In genomic region chr2:20596973-20597867, GRCh38 we compare ENCODE assay signal across 1 cellular context.
A peak's percentile ranks its signal among the peaks of the same experiment; 100 is the strongest.
TF ChIP-seq lines count a peak whose summit lies in the region.

No MANE protein-coding gene starts in this region.

TF ChIP-seq in HepG2, 621 proteins besides CTCF, POLR2A, EP300 and RAD21 (continued from another document and continues in another):
- peak; percentile 74; the same call in 1 of the 2 replicates for TF ChIP-seq BRF2 (CRISPR knock-in tag; IDR thresholded peaks at IDR 0.05)
- peak; percentile 86 for TF ChIP-seq DPF2 (CRISPR knock-in tag; IDR thresholded peaks at IDR 0.05; ENCODE audit: borderline replicate concordance, low read depth)
- TF ChIP-seq HNF1A (IDR thresholded peaks at IDR 0.05; ENCODE audit: low read depth) = peak; percentile 54; the same call in 1 of the 2 replicates
- TF ChIP-seq HNF1A (CRISPR knock-in tag; IDR thresholded peaks at IDR 0.05; ENCODE audit: borderline replicate concordance) = peak; percentile 88; the same call in 1 of the 2 replicates
- no peak for TF ChIP-seq ZNF432 (CRISPR knock-in tag; IDR thresholded peaks at IDR 0.05; ENCODE audit: borderline replicate concordance)
- TF ChIP-seq TRIM24 (CRISPR knock-in tag; IDR thresholded peaks at IDR 0.05) = no peak
- no peak for TF ChIP-seq NONO (IDR thresholded peaks at IDR 0.05)
- no peak for TF ChIP-seq NONO (CRISPR knock-in tag; conservative IDR thresholded peaks at IDR 0.05)
- TF ChIP-seq ZNF333 (CRISPR knock-in tag; IDR thresholded peaks at IDR 0.05; ENCODE audit: borderline replicate concordance) = no peak
- no peak for TF ChIP-seq ZNF234 (CRISPR knock-in tag; conservative IDR thresholded peaks at IDR 0.05)
- TF ChIP-seq IKZF4 (CRISPR knock-in tag; IDR thresholded peaks at IDR 0.05; ENCODE audit: borderline replicate concordance, low read depth, not compliant biosample characterization) = peak; percentile 87
- peak; percentile 55; the same call in 1 of the 2 replicates for TF ChIP-seq TFDP2 (CRISPR knock-in tag; IDR thresholded peaks at IDR 0.05)
- peak; percentile 97 for TF ChIP-seq MED8 (CRISPR knock-in tag; IDR thresholded peaks at IDR 0.05; ENCODE audit: insufficient replicate concordance)
- TF ChIP-seq SP5 (CRISPR knock-in tag; IDR thresholded peaks at IDR 0.05; ENCODE audit: borderline replicate concordance, low read depth) = peak; percentile 94
- TF ChIP-seq KDM6A (CRISPR knock-in tag; IDR thresholded peaks at IDR 0.05; ENCODE audit: low read depth) = peak; percentile 99
- TF ChIP-seq KLF9 (CRISPR knock-in tag; IDR thresholded peaks at IDR 0.05; ENCODE audit: low read depth) = peak; percentile 91
- TF ChIP-seq HNRNPH1 (optimal IDR thresholded peaks at IDR 0.05; ENCODE audit: low read depth, low read length) = peak; percentile 75
- TF ChIP-seq, protein P1, sequence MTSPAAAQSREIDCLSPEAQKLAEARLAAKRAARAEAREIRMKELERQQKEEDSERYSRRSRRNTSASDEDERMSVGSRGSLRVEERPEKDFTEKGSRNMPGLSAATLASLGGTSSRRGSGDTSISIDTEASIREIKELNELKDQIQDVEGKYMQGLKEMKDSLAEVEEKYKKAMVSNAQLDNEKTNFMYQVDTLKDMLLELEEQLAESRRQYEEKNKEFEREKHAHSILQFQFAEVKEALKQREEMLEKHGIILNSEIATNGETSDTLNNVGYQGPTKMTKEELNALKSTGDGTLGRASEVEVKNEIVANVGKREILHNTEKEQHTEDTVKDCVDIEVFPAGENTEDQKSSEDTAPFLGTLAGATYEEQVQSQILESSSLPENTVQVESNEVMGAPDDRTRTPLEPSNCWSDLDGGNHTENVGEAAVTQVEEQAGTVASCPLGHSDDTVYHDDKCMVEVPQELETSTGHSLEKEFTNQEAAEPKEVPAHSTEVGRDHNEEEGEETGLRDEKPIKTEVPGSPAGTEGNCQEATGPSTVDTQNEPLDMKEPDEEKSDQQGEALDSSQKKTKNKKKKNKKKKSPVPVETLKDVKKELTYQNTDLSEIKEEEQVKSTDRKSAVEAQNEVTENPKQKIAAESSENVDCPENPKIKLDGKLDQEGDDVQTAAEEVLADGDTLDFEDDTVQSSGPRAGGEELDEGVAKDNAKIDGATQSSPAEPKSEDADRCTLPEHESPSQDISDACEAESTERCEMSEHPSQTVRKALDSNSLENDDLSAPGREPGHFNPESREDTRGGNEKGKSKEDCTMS (CRISPR knock-in tag; conservative IDR thresholded peaks at IDR 0.05) = no peak
- no peak for TF ChIP-seq ATRX (CRISPR knock-in tag; IDR thresholded peaks at IDR 0.05; ENCODE audit: borderline replicate concordance)
- TF ChIP-seq, protein P2, sequence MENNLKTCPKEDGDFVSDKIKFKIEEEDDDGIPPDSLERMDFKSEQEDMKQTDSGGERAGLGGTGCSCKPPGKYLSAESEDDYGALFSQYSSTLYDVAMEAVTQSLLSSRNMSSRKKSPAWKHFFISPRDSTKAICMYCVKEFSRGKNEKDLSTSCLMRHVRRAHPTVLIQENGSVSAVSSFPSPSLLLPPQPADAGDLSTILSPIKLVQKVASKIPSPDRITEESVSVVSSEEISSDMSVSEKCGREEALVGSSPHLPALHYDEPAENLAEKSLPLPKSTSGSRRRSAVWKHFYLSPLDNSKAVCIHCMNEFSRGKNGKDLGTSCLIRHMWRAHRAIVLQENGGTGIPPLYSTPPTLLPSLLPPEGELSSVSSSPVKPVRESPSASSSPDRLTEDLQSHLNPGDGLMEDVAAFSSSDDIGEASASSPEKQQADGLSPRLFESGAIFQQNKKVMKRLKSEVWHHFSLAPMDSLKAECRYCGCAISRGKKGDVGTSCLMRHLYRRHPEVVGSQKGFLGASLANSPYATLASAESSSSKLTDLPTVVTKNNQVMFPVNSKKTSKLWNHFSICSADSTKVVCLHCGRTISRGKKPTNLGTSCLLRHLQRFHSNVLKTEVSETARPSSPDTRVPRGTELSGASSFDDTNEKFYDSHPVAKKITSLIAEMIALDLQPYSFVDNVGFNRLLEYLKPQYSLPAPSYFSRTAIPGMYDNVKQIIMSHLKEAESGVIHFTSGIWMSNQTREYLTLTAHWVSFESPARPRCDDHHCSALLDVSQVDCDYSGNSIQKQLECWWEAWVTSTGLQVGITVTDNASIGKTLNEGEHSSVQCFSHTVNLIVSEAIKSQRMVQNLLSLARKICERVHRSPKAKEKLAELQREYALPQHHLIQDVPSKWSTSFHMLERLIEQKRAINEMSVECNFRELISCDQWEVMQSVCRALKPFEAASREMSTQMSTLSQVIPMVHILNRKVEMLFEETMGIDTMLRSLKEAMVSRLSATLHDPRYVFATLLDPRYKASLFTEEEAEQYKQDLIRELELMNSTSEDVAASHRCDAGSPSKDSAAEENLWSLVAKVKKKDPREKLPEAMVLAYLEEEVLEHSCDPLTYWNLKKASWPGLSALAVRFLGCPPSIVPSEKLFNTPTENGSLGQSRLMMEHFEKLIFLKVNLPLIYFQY (CRISPR knock-in tag; IDR thresholded peaks at IDR 0.05; ENCODE audit: borderline replicate concordance) = peak; percentile 96
- TF ChIP-seq SP1 (IDR thresholded peaks at IDR 0.05) = no peak
- TF ChIP-seq SP1 (CRISPR knock-in tag; IDR thresholded peaks at IDR 0.05) = peak; percentile 67
- TF ChIP-seq ZNF850 (CRISPR knock-in tag; conservative IDR thresholded peaks at IDR 0.05) = no peak
- no peak for TF ChIP-seq ZNF839 (CRISPR knock-in tag; IDR thresholded peaks at IDR 0.05; ENCODE audit: borderline replicate concordance)
- TF ChIP-seq ZNF749 (CRISPR knock-in tag; IDR thresholded peaks at IDR 0.05; ENCODE audit: borderline replicate concordance) = peak; percentile 74; the same call in 1 of the 2 replicates
- peak; percentile 79 for TF ChIP-seq XRCC5 (optimal IDR thresholded peaks at IDR 0.05; ENCODE audit: low read length)
- no peak for TF ChIP-seq ZNF576 (CRISPR knock-in tag; IDR thresholded peaks at IDR 0.05)
- TF ChIP-seq RFXAP (CRISPR knock-in tag; IDR thresholded peaks at IDR 0.05; ENCODE audit: borderline replicate concordance) = peak; percentile 92
- peak; percentile 58; the same call in 1 of the 2 replicates for TF ChIP-seq ELF4 (CRISPR knock-in tag; IDR thresholded peaks at IDR 0.05; ENCODE audit: borderline replicate concordance)
- TF ChIP-seq, protein P3, sequence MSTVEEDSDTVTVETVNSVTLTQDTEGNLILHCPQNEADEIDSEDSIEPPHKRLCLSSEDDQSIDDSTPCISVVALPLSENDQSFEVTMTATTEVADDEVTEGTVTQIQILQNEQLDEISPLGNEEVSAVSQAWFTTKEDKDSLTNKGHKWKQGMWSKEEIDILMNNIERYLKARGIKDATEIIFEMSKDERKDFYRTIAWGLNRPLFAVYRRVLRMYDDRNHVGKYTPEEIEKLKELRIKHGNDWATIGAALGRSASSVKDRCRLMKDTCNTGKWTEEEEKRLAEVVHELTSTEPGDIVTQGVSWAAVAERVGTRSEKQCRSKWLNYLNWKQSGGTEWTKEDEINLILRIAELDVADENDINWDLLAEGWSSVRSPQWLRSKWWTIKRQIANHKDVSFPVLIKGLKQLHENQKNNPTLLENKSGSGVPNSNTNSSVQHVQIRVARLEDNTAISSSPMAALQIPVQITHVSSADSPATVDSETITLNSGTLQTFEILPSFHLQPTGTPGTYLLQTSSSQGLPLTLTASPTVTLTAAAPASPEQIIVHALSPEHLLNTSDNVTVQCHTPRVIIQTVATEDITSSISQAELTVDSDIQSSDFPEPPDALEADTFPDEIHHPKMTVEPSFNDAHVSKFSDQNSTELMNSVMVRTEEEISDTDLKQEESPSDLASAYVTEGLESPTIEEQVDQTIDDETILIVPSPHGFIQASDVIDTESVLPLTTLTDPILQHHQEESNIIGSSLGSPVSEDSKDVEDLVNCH (CRISPR knock-in tag; IDR thresholded peaks at IDR 0.05) = 0 out of 2 replicates have a peak, but pooled peaks have one; percentile 83
- TF ChIP-seq ZNF775 (CRISPR knock-in tag; IDR thresholded peaks at IDR 0.05; ENCODE audit: borderline replicate concordance) = 0 out of 2 replicates have a peak, but pooled peaks have one; percentile 59
- TF ChIP-seq, protein P4, sequence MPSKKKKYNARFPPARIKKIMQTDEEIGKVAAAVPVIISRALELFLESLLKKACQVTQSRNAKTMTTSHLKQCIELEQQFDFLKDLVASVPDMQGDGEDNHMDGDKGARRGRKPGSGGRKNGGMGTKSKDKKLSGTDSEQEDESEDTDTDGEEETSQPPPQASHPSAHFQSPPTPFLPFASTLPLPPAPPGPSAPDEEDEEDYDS (CRISPR knock-in tag; IDR thresholded peaks at IDR 0.05) = peak; percentile 91
- peak; percentile 89 for TF ChIP-seq ZNF605 (CRISPR knock-in tag; IDR thresholded peaks at IDR 0.05)
- TF ChIP-seq TP53 (CRISPR knock-in tag; conservative IDR thresholded peaks at IDR 0.05) = no peak
- peak; percentile 97 for TF ChIP-seq BCL3 (CRISPR knock-in tag; IDR thresholded peaks at IDR 0.05)
- peak; percentile 90 for TF ChIP-seq FOXP4 (CRISPR knock-in tag; IDR thresholded peaks at IDR 0.05)
- TF ChIP-seq ZNF253 (CRISPR knock-in tag; IDR thresholded peaks at IDR 0.05; ENCODE audit: borderline replicate concordance) = 0 out of 2 replicates have a peak, but pooled peaks have one; percentile 68
